3 cellular contexts compared by ENCODE assay signal in genomic region chr3:119934250-119934649, GRCh38.
TF ChIP-seq lines count a peak whose summit lies in the region.

No MANE protein-coding gene starts in this region.

TF ChIP-seq in HepG2, 621 proteins besides CTCF, POLR2A, EP300 and RAD21:
- TF ChIP-seq MAFF (IDR thresholded peaks at IDR 0.05; ENCODE audit: low read depth, low read length) (peak; percentile 82), MAFK (conservative IDR thresholded peaks at IDR 0.05 in 1 of 2, IDR thresholded peaks at IDR 0.05 in 1 of 2; ENCODE audit: low read length in 2 of 2) (peak; percentile 87 to 89), SRSF4 (IDR thresholded peaks at IDR 0.05; ENCODE audit: low read depth, low read length, poor library complexity, severe bottlenecking) (no peak)
TF ChIP-seq in HepG2: peak in this region for 2.

TF ChIP-seq in IMR-90, 13 proteins besides CTCF, POLR2A, EP300 and RAD21:
- TF ChIP-seq MAFK (IDR thresholded peaks at IDR 0.05; ENCODE audit: low read depth, low read length), result peak; percentile 83
- no peak for TF ChIP-seq CEBPB (IDR thresholded peaks at IDR 0.05; ENCODE audit: low read depth, low read length)

TF ChIP-seq in K562, 482 proteins besides CTCF, POLR2A, EP300 and RAD21:
- TF ChIP-seq CBX2 (IDR thresholded peaks at IDR 0.05; ENCODE audit: insufficient read depth, low read length, poor library complexity, severe bottlenecking) (no peak), TEAD4 (IDR thresholded peaks at IDR 0.05; ENCODE audit: low read length) (no peak), TEAD4 (CRISPR knock-in tag; IDR thresholded peaks at IDR 0.05; ENCODE audit: borderline replicate concordance) (no peak), KAT2B (IDR thresholded peaks at IDR 0.05; ENCODE audit: low read depth, low read length) (no peak), MGA (IDR thresholded peaks at IDR 0.05) (no peak), ZNF316 (IDR thresholded peaks at IDR 0.05) (peak; percentile 57; the same call in 1 of the 2 replicates), ZNF561 (CRISPR knock-in tag; conservative IDR thresholded peaks at IDR 0.05) (no peak), NFXL1 (CRISPR knock-in tag; IDR thresholded peaks at IDR 0.05) (no peak), ZNF174 (CRISPR knock-in tag; IDR thresholded peaks at IDR 0.05) (no peak), C11orf30 (IDR thresholded peaks at IDR 0.05; ENCODE audit: low read depth) (peak; percentile 39; the same call in 1 of the 2 replicates), TBP (optimal IDR thresholded peaks at IDR 0.05; ENCODE audit: low read depth, low read length) (no peak), HDGF (IDR thresholded peaks at IDR 0.05) (no peak), ZBTB49 (CRISPR knock-in tag; IDR thresholded peaks at IDR 0.05; ENCODE audit: borderline replicate concordance) (no peak), RAD51 (IDR thresholded peaks at IDR 0.05; ENCODE audit: borderline replicate concordance, low read depth) (no peak), BHLHE40 (IDR thresholded peaks at IDR 0.05; ENCODE audit: low read length) (no peak), SREBF1 (IDR thresholded peaks at IDR 0.05; ENCODE audit: borderline replicate concordance, low read depth, low read length) (no peak)
- TF ChIP-seq, protein P1, sequence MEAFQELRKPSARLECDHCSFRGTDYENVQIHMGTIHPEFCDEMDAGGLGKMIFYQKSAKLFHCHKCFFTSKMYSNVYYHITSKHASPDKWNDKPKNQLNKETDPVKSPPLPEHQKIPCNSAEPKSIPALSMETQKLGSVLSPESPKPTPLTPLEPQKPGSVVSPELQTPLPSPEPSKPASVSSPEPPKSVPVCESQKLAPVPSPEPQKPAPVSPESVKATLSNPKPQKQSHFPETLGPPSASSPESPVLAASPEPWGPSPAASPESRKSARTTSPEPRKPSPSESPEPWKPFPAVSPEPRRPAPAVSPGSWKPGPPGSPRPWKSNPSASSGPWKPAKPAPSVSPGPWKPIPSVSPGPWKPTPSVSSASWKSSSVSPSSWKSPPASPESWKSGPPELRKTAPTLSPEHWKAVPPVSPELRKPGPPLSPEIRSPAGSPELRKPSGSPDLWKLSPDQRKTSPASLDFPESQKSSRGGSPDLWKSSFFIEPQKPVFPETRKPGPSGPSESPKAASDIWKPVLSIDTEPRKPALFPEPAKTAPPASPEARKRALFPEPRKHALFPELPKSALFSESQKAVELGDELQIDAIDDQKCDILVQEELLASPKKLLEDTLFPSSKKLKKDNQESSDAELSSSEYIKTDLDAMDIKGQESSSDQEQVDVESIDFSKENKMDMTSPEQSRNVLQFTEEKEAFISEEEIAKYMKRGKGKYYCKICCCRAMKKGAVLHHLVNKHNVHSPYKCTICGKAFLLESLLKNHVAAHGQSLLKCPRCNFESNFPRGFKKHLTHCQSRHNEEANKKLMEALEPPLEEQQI (IDR thresholded peaks at IDR 0.05), result no peak
TF ChIP-seq in K562: peak in this region for 2.
